In the genomic region with DNA sequence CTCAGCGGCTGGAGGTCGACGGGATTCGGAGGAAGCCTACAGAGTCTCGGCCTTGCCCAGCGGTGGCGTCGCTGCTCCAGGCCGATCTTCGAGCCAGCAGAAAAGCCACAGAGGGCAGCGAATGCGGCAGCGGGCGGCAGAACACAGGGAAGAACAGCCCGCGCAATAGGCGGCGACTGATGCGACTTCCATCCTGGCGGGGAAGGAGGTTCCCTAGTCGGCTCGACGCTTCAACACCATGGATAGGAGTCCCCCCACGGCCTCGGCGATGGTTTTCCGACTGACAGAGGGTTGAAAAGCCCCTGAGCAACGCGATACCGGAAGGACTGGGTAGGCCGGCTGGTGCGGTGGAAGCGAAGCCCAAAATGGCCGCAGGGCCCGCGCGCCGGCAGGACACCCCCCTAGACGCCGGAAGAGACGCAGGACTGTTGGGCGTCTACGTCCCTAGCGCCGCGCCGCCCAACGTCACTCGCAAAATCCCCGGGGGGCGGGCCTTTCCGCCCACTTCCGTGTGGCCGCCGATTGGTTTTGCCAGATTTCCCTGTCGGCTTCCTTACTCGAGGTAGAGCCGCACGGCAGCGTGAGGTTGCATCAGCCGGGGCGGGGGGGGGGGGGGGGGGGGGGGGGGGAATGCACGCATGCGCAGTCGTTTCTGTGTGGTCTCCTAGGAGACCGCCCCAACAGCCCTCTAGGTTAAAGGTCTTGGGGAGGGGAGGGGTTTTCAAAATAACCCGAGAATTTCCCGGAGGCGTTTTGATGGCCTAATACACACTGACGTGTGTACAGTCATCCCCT, we compare ENCODE assay signal across 8 cellular contexts. TPM values are rescaled to one million over a fixed set of nuclear protein-coding genes. Genes with fewer than 3 reads are reported as not detected.
DNase-seq lines count a peak whose midpoint lies in the region; ATAC-seq and TF ChIP-seq lines count a peak whose summit lies in the region.

PPP1R15B (minus strand) TSS at position 367 of the 795 bp plus-strand sequence. CDS start 406 bp downstream, outside the sequence.

- no peaks in the 10 kb centered on the region for H3K27me3 Mint-ChIP-seq in T-helper 1 cell treated with Interleukin-12 subunit alpha and Interleukin-12 subunit beta and Interleukin-4 antibody, amounts not matched to agents 30 μg/mL and 1 μg/mL, for 36 hours (ENCODE audit: low read depth)
- no peaks in the 10 kb centered on the region for H3K27me3 Mint-ChIP-seq in progenitor cell of endocrine pancreas

- in situ Hi-C loops in GM13976 (cut with MboI; ENCODE audit: low sequenced_read_pairs, unreplicated experiment), result no loop called here

- TF ChIP-seq CTCF in GM13976 (IDR thresholded peaks at IDR 0.05; ENCODE audit: borderline replicate concordance, control extremely low read depth, extremely low read depth, insufficient read depth, missing control alignments) (no peak), progenitor cell of endocrine pancreas (IDR thresholded peaks at IDR 0.05; ENCODE audit: unreplicated experiment) (no peak)

- DNase-seq in GM13976 (ENCODE audit: low spot score), result peak; percentile 97
- DNase-seq in NCI-H1694 (lab: John Stamatoyannopoulos, UW), result peak; percentile 98
- DNase-seq in amniotic stem cell (lab: John Stamatoyannopoulos, UW), result peak; percentile 95
- DNase-seq in left cardiac atrium, result peak; percentile 96
- DNase-seq in progenitor cell of endocrine pancreas (ENCODE audit: low spot score, unreplicated experiment), result peak; percentile 94
- peak; percentile 98 for DNase-seq in ureter (ENCODE audit: low spot score)

- H3K27ac Mint-ChIP-seq in T-helper 1 cell treated with Interleukin-12 subunit alpha and Interleukin-12 subunit beta and Interleukin-4 antibody, amounts not matched to agents 30 μg/mL and 1 μg/mL, for 36 hours, result peak within 1 kb of the TSS; percentile 100
- peak within 1 kb of the TSS; percentile 99 for H3K27ac Mint-ChIP-seq in progenitor cell of endocrine pancreas

- peaks cover 46% of the 10 kb centered on the region for H3K36me3 Mint-ChIP-seq in T-helper 1 cell treated with Interleukin-12 subunit alpha and Interleukin-12 subunit beta and Interleukin-4 antibody, amounts not matched to agents 30 μg/mL and 1 μg/mL, for 36 hours (ENCODE audit: low read depth)
- peaks cover 12% of the 10 kb centered on the region for H3K36me3 Mint-ChIP-seq in progenitor cell of endocrine pancreas (ENCODE audit: insufficient read depth)

- intact Hi-C loops in left cardiac atrium (cut with DNase I), result no loop called here

- H3K4me3 Mint-ChIP-seq in T-helper 1 cell treated with Interleukin-12 subunit alpha and Interleukin-12 subunit beta and Interleukin-4 antibody, amounts not matched to agents 30 μg/mL and 1 μg/mL, for 36 hours, result peak within 1 kb of the TSS; percentile 99
- H3K4me3 Mint-ChIP-seq in progenitor cell of endocrine pancreas (ENCODE audit: low read depth), result peak within 1 kb of the TSS; percentile 99

- ATAC-seq in HG02870 (IDR thresholded peaks at IDR 0.05; ENCODE audit: unreplicated experiment) (peak; percentile 85), left cardiac atrium (peak; percentile 94 to 95)

- H3K4me1 Mint-ChIP-seq in T-helper 1 cell treated with Interleukin-12 subunit alpha and Interleukin-12 subunit beta and Interleukin-4 antibody, amounts not matched to agents 30 μg/mL and 1 μg/mL, for 36 hours (ENCODE audit: low read depth), result peaks cover 12% of the 10 kb centered on the region
- H3K4me1 Mint-ChIP-seq in progenitor cell of endocrine pancreas (ENCODE audit: low read depth), result peaks cover 29% of the 10 kb centered on the region

- H3K9me3 Mint-ChIP-seq in T-helper 1 cell treated with Interleukin-12 subunit alpha and Interleukin-12 subunit beta and Interleukin-4 antibody, amounts not matched to agents 30 μg/mL and 1 μg/mL, for 36 hours, result no peaks in the 10 kb centered on the region
- H3K9me3 Mint-ChIP-seq in progenitor cell of endocrine pancreas (ENCODE audit: low read depth), result no peaks in the 10 kb centered on the region

RNA-seq across cellular contexts. Expression of gene PPP1R15B, which starts in this region (rescaled TPM):
- 10 to 100 TPM; 22.1 to 37.5 TPM for total RNA-seq in left cardiac atrium
- 42.6 and 43.3 TPM in 2 replicates for total RNA-seq in progenitor cell of endocrine pancreas
- total RNA-seq in ureter, result 59.0 TPM

Comparison
In these comparisons a context has a peak if more than half of its experiments do, and no peak if none do; other contexts are left out.
1. Peak in every context shown above with its lines: DNase-seq and ATAC-seq.